8 cellular contexts compared by ENCODE assay signal in the genomic region with DNA sequence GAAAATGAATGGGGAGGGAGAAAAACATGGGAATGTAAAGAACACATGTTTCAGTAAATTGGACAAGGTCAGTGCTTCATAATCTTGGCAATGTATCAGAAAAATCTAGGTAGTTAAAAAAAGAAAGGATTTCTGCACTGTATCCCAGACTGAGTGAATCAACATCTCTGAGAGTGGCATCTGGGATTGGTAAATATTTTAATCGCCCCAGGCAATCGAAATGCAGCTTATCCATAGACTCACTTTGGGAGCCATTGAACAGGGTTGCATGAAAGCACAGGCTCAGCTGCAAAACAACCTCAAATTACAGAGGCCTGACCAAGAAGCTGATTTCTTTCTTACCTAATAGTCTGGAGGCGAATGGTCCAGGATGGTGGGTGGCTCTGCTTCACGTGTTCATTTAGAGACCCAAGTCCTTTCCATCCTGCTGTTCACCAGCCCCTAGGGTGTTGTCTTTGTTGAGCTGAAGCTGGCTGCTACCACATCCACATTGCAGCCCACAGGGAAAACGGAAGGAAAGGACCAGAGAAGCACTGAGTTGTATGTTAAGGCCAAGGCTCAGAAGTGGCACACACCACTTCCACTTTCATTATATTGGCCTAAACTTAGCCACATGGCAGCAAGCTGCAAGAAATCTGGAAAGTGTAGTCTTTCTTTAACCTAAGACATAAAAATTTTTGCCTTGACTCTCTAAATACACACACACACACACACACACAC. TPM values are rescaled to one million over a fixed set of nuclear protein-coding genes. Genes with fewer than 3 reads are reported as not detected.
DNase-seq lines count a peak whose midpoint lies in the region; ATAC-seq and TF ChIP-seq lines count a peak whose summit lies in the region.
"Had no signal": no experiment of that assay in that cellular context is flagged by ENCODE, and none has a peak within 500 bp of the region (broad histone marks: within the 10 kb centered on the region; RNA-seq: fewer than 3 reads in every experiment).

No MANE protein-coding gene starts in this region.

- peak; percentile 37 for TF ChIP-seq POLR2A in GM19193 (IDR thresholded peaks at IDR 0.05; ENCODE audit: extremely low read depth, insufficient read depth, insufficient read length)

- peak; percentile 76 for DNase-seq in NOMO-1 treated with DMSO at 0.1 percent for 48 hours (lab: John Stamatoyannopoulos, UW; ENCODE audit: unreplicated experiment)
- DNase-seq in sciatic nerve (ENCODE audit: low spot score), result no peak
- DNase-seq in kidney glomerular epithelial cell (lab: John Stamatoyannopoulos, UW), result no peak
- no peak for DNase-seq in NCI-H1048 (lab: John Stamatoyannopoulos, UW)
- DNase-seq in activated CD4-positive, CD25-positive, alpha-beta regulatory T cell (lab: John Stamatoyannopoulos, UW), result no peak

- intact Hi-C loops in sciatic nerve (cut with DNase I), result no loop called here

- peak; percentile 41 for ATAC-seq in HG02840 (IDR thresholded peaks at IDR 0.05; ENCODE audit: low FRiP score, unreplicated experiment)
- ATAC-seq in sciatic nerve, result peak; percentile 41

RNA-seq across cellular contexts. Expression of a gene that starts 59.0 kb away (rescaled TPM):
- 0.45 TPM for total RNA-seq in sciatic nerve
- total RNA-seq: mammary epithelial cell had no signal
